16 cellular contexts compared by ENCODE assay signal in the genomic region with DNA sequence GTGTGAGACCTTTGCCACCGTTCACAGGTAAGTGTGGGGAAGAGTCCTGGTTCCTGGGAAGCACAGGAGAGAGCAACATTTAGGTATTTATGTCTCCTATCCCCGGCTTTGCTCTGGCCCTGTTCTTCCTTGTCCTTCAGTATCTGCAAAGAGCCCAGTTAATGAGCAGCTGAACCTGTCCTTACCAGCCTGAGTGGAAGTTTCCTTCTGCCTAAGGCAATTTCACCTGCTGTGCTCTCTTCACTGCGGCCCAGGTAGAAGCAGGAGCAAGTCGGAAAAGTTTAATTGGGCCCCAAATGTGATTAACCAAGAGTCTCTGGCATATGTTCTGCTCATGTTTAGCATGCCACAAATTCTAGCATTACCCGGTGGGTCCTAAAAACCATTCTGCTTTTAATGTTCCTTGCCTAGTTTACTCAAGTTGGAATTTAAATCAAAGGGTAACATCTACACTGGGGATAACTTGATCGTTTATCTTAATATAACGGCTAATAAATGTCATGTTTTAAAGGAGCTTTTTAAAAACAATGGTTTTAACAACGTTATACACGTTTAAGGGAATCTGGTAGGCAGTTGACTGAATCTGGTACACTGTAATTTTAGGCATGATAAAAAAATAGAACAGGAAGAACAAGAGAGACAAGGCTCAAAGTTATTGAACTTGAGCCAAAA.
DNase-seq lines count a peak whose midpoint lies in the region; FAIRE-seq and TF ChIP-seq lines count a peak whose summit lies in the region.
"Had no signal": no experiment of that assay in that cellular context is flagged by ENCODE, and none has a peak within 500 bp of the region (broad histone marks: within the 10 kb centered on the region; RNA-seq: fewer than 3 reads in every experiment).

No MANE protein-coding gene starts in this region.

- H3K79me2 ChIP-seq in H1 (ENCODE audit: control insufficient read depth in 1 of 2, insufficient read depth in 2 of 2, low read length in 2 of 2), result no peaks in the 10 kb centered on the region

- no peaks in the 10 kb centered on the region for H4K20me1 ChIP-seq in H1 (replicated peaks in 1 of 2; ENCODE audit: control insufficient read depth in 1 of 2, insufficient read depth in 2 of 2, low read length in 2 of 2)

- no peak overlapping the region for H3K23ac ChIP-seq in H1 (ENCODE audit: insufficient read length)

- no peak overlapping the region for H3K4me3 ChIP-seq in H1 (ENCODE audit: extremely low read depth in 1 of 4, insufficient read depth in 2 of 4, low read depth in 3 of 4, low read length in 4 of 4)
- no peak overlapping the region for H3K4me3 ChIP-seq in brain microvascular endothelial cell (ENCODE audit: low read depth, low read length)
- H3K4me3 ChIP-seq: GM23338, HAP-1 had no signal

- no peak overlapping the region for H3K4ac ChIP-seq in H1 (replicated peaks; ENCODE audit: insufficient read length, low read depth, low read length)

- H3K4me1 ChIP-seq in H1 (replicated peaks in 1 of 4; ENCODE audit: control insufficient read depth in 3 of 4, insufficient read depth in 4 of 4, low read length in 3 of 4), result no peaks in the 10 kb centered on the region
- H3K4me1 ChIP-seq: HAP-1 had no signal

- H2BK12ac ChIP-seq in H1 (ENCODE audit: low read depth, low read length), result no peak overlapping the region

- peak overlapping the region; percentile 3 for H3K14ac ChIP-seq in H1 (ENCODE audit: insufficient read length)

- H3K4me3 Mint-ChIP-seq in nephron progenitor cell (no peak overlapping the region), type B pancreatic cell (no peak overlapping the region)
- H3K4me3 Mint-ChIP-seq: CD4-positive, alpha-beta memory T cell; GM23338 had no signal

- H3K79me1 ChIP-seq in H1 (ENCODE audit: low read depth, low read length), result no peaks in the 10 kb centered on the region

- H4K8ac ChIP-seq in H1 (ENCODE audit: extremely low read depth, insufficient read depth, low read length), result no peak overlapping the region

- POLR2A ChIA-PET in H1 (lab: Charles Lee; ENCODE audit: partially characterized antibody), result no interaction called here

- TF ChIP-seq EP300 in H1 (IDR thresholded peaks at IDR 0.05; ENCODE audit: borderline replicate concordance in 1 of 2, low read depth in 2 of 2, low read length in 2 of 2), result no peak

- H3K27me3 ChIP-seq in H1 (replicated peaks in 1 of 4; ENCODE audit: control insufficient read depth in 3 of 4, extremely low read depth in 1 of 4, insufficient read depth in 3 of 4, low read length in 3 of 4) (no peaks in the 10 kb centered on the region), brain microvascular endothelial cell (replicated peaks) (no peaks in the 10 kb centered on the region)

- H2BK15ac ChIP-seq in H1 (ENCODE audit: low read length), result no peak overlapping the region

- CTCF ChIA-PET in H1 (lab: Charles Lee; ENCODE audit: partially characterized antibody), result interaction anchor here (0.6 to 1.6 kb wide), 2 partner anchors 189 to 902 kb away, joined by 3 to 5 read pairs; no protein-coding TSS in a partner anchor

- no peak overlapping the region for H3K56ac ChIP-seq in H1 (replicated peaks; ENCODE audit: insufficient read length, low read depth, low read length)

- H3K9me3 Mint-ChIP-seq in nephron progenitor cell, result peaks cover 10% of the 10 kb centered on the region
- H3K9me3 Mint-ChIP-seq in type B pancreatic cell, result peaks cover 5% of the 10 kb centered on the region

- DNase-seq in H1 (ENCODE audit: low read depth in 1 of 2, low spot score in 2 of 2) (no peak), nephron progenitor cell (no peak), type B pancreatic cell (ENCODE audit: extremely low spot score, unreplicated experiment) (no peak), brain microvascular endothelial cell (no peak), hepatic stellate cell (ENCODE audit: low spot score) (no peak), DMS53 (lab: John Stamatoyannopoulos, UW) (no peak)
- DNase-seq: C1 segment of cervical spinal cord; Calu3; CD4-positive, alpha-beta memory T cell; COR-L47 had no signal

- no peak overlapping the region for H2BK20ac ChIP-seq in H1 (ENCODE audit: low read length)

- no peak for TF ChIP-seq RAD21 in H1 (IDR thresholded peaks at IDR 0.05 in 1 of 2, conservative IDR thresholded peaks at IDR 0.05 in 1 of 2; ENCODE audit: low read depth in 2 of 2, low read length in 2 of 2)

- H3K27me3 Mint-ChIP-seq in nephron progenitor cell (ENCODE audit: low read depth, poor library complexity) (peaks cover 22% of the 10 kb centered on the region), type B pancreatic cell (peaks cover 8% of the 10 kb centered on the region)
- H3K27me3 Mint-ChIP-seq: CD4-positive, alpha-beta memory T cell had no signal

- H3K36me3 Mint-ChIP-seq in nephron progenitor cell (ENCODE audit: low read depth) (no peaks in the 10 kb centered on the region), type B pancreatic cell (no peaks in the 10 kb centered on the region)
- H3K36me3 Mint-ChIP-seq: CD4-positive, alpha-beta memory T cell had no signal

- no peak overlapping the region for H2BK5ac ChIP-seq in H1 (ENCODE audit: low read depth, low read length)

- no peak overlapping the region for H2AFZ ChIP-seq in H1 (ENCODE audit: low read length)
- H2AFZ ChIP-seq: GM23338 had no signal

- H3K27ac Mint-ChIP-seq in nephron progenitor cell (peak overlapping the region; percentile 5), type B pancreatic cell (peak overlapping the region; percentile 10)
- H3K27ac Mint-ChIP-seq: CD4-positive, alpha-beta memory T cell; GM23338 had no signal

- H3K4me1 Mint-ChIP-seq in nephron progenitor cell (no peaks in the 10 kb centered on the region), type B pancreatic cell (ENCODE audit: unreplicated experiment) (no peaks in the 10 kb centered on the region)
- H3K4me1 Mint-ChIP-seq: CD4-positive, alpha-beta memory T cell; GM23338 had no signal

- no peak overlapping the region for H3K4me2 ChIP-seq in H1 (ENCODE audit: insufficient read depth in 1 of 2, low read depth in 2 of 2, low read length in 2 of 2)
- H3K4me2 ChIP-seq: GM23338 had no signal

- in situ Hi-C loops in brain microvascular endothelial cell (cut with HindIII; ENCODE audit: low pct_ligation_motif_present, low sequenced_read_pairs), result no loop called here

- 94% methylated on average over 9 of the region's 9 CpGs; no CpG with 5 or more reads in 1 of the 2 experiments for WGBS in H1 (ENCODE audit: extremely low coverage in 1 of 2, insufficient coverage in 1 of 2, insufficient read length in 1 of 2, insufficient replicate concordance in 2 of 2, low coverage in 1 of 2, low lambda C conversion rate in 2 of 2, missing lambda C conversion rate in 1 of 2), 2 experiments

- no peaks in the 10 kb centered on the region for H3K36me3 ChIP-seq in H1 (ENCODE audit: control insufficient read depth in 2 of 4, insufficient read depth in 4 of 4, low read length in 3 of 4)
- no peaks in the 10 kb centered on the region for H3K36me3 ChIP-seq in brain microvascular endothelial cell (replicated peaks)
- H3K36me3 ChIP-seq: HAP-1 had no signal

- TF ChIP-seq CTCF in VCaP (conservative IDR thresholded peaks at IDR 0.05), result no peak
- no peak for TF ChIP-seq CTCF in H1 (IDR thresholded peaks at IDR 0.05; ENCODE audit: control extremely low read depth in 1 of 3, insufficient read depth in 1 of 3, low read depth in 1 of 3, low read length in 3 of 3)
- no peak for TF ChIP-seq CTCF in nephron progenitor cell (IDR thresholded peaks at IDR 0.05)
- no peak for TF ChIP-seq CTCF in type B pancreatic cell (conservative IDR thresholded peaks at IDR 0.05)
- no peak for TF ChIP-seq CTCF in brain microvascular endothelial cell (IDR thresholded peaks at IDR 0.05; ENCODE audit: low read depth, low read length, missing control alignments)

- H4K91ac ChIP-seq in H1 (replicated peaks; ENCODE audit: insufficient read length, low read length), result no peak overlapping the region

- no peak overlapping the region for H4K5ac ChIP-seq in H1 (ENCODE audit: insufficient read length, low read depth, low read length)

- TF ChIP-seq POLR2A in H1 (IDR thresholded peaks at IDR 0.05; ENCODE audit: control extremely low read depth in 1 of 2, low read depth in 2 of 2, low read length in 2 of 2), result no peak

- FAIRE-seq in H1 (lab: Jason Lieb, UNC), result no peak
- FAIRE-seq: G401.6, GM12892, H54 had no signal

- H3K23me2 ChIP-seq in H1 (ENCODE audit: low read depth, low read length), result no peaks in the 10 kb centered on the region

- no peak overlapping the region for H3K18ac ChIP-seq in H1 (ENCODE audit: extremely low read depth, low read length)

- no peak overlapping the region for H2AK5ac ChIP-seq in H1 (ENCODE audit: low read depth, low read length)

- no peak overlapping the region for H2BK120ac ChIP-seq in H1 (replicated peaks; ENCODE audit: low read depth, low read length)

- no peak overlapping the region for H3K9ac ChIP-seq in H1 (replicated peaks in 1 of 4; ENCODE audit: extremely low read depth in 1 of 4, low read depth in 3 of 4, low read length in 3 of 4)

- peak overlapping the region; percentile 67 for H3K27ac ChIP-seq in VCaP
- H3K27ac ChIP-seq in H1 (ENCODE audit: low read depth, low read length), result no peak overlapping the region
- H3K27ac ChIP-seq in brain microvascular endothelial cell, result no peak overlapping the region

- H3K9me3 ChIP-seq in H1 (ENCODE audit: insufficient read depth in 2 of 2, low read depth in 1 of 2, low read length in 1 of 2), result no peaks in the 10 kb centered on the region
- H3K9me3 ChIP-seq: HAP-1 had no signal

TF ChIP-seq in H1, 55 proteins besides CTCF, POLR2A, EP300 and RAD21 (continues in another document):
- TF ChIP-seq SRF (IDR thresholded peaks at IDR 0.05; ENCODE audit: low read depth, low read length) (no peak), SP1 (IDR thresholded peaks at IDR 0.05; ENCODE audit: low read depth, low read length) (no peak), SUZ12 (IDR thresholded peaks at IDR 0.05; ENCODE audit: low read length) (no peak), SIRT6 (IDR thresholded peaks at IDR 0.05; ENCODE audit: low read length) (no peak), TCF12 (IDR thresholded peaks at IDR 0.05; ENCODE audit: low read depth, low read length) (no peak), SIX5 (IDR thresholded peaks at IDR 0.05; ENCODE audit: low read depth, low read length) (no peak), CEBPB (IDR thresholded peaks at IDR 0.05; ENCODE audit: low read depth, low read length) (no peak), CBX5 (IDR thresholded peaks at IDR 0.05; ENCODE audit: low read depth, low read length) (no peak), POU5F1 (IDR thresholded peaks at IDR 0.05; ENCODE audit: low read depth, low read length) (no peak), GTF2F1 (IDR thresholded peaks at IDR 0.05; ENCODE audit: borderline replicate concordance, low read depth, low read length) (no peak), KDM1A (IDR thresholded peaks at IDR 0.05; ENCODE audit: borderline replicate concordance, low read length) (no peak)
